1 cellular context compared by ENCODE assay signal in genomic region chr16:1991588-1992474, GRCh38.
TF ChIP-seq lines count a peak whose summit lies in the region.

No MANE protein-coding gene starts in this region.

TF ChIP-seq in K562, 482 proteins besides CTCF, POLR2A, EP300 and RAD21 (continued from another document and continues in another):
- no peak for TF ChIP-seq TSHZ1 (CRISPR knock-in tag; IDR thresholded peaks at IDR 0.05)
- 0 out of 2 replicates have a peak, but pooled peaks have one; percentile 26 for TF ChIP-seq ZNF12 (CRISPR knock-in tag; IDR thresholded peaks at IDR 0.05)
- TF ChIP-seq, protein P1, sequence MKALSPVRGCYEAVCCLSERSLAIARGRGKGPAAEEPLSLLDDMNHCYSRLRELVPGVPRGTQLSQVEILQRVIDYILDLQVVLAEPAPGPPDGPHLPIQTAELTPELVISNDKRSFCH (CRISPR knock-in tag; IDR thresholded peaks at IDR 0.05), result no peak
- TF ChIP-seq, protein P1 (tag; IDR thresholded peaks at IDR 0.05), result peak; percentile 86
- TF ChIP-seq ZNF146 (CRISPR knock-in tag; IDR thresholded peaks at IDR 0.05; ENCODE audit: unreplicated experiment), result no peak
- no peak for TF ChIP-seq NFIX (CRISPR knock-in tag; IDR thresholded peaks at IDR 0.05; ENCODE audit: low read depth)
- TF ChIP-seq SIRT6 (IDR thresholded peaks at IDR 0.05; ENCODE audit: low read depth, low read length), result no peak
- no peak for TF ChIP-seq TAF9B (IDR thresholded peaks at IDR 0.05; ENCODE audit: partially characterized antibody)
- TF ChIP-seq STAT5B (CRISPR knock-in tag; IDR thresholded peaks at IDR 0.05), result no peak
- TF ChIP-seq CREB3 (tag; conservative IDR thresholded peaks at IDR 0.05; ENCODE audit: low read depth), result 0 out of 2 replicates have a peak, but pooled peaks have one; percentile 26
- no peak for TF ChIP-seq ZNF197 (CRISPR knock-in tag; IDR thresholded peaks at IDR 0.05; ENCODE audit: low read depth)
- no peak for TF ChIP-seq TCF7L2 (IDR thresholded peaks at IDR 0.05; ENCODE audit: low read depth, low read length)
- no peak for TF ChIP-seq RUNX1 (IDR thresholded peaks at IDR 0.05; ENCODE audit: low read depth)
- no peak for TF ChIP-seq HDGF (IDR thresholded peaks at IDR 0.05)
- no peak for TF ChIP-seq TAL1 (IDR thresholded peaks at IDR 0.05)
- TF ChIP-seq RBM17 (IDR thresholded peaks at IDR 0.05; ENCODE audit: borderline replicate concordance, low read depth, low read length), result no peak
- no peak for TF ChIP-seq BRD4 (IDR thresholded peaks at IDR 0.05)
- no peak for TF ChIP-seq STAG1 (CRISPR knock-in tag; IDR thresholded peaks at IDR 0.05; ENCODE audit: borderline replicate concordance)
- no peak for TF ChIP-seq ARID3B (CRISPR knock-in tag; IDR thresholded peaks at IDR 0.05; ENCODE audit: borderline replicate concordance)
- TF ChIP-seq SETDB1 (IDR thresholded peaks at IDR 0.05; ENCODE audit: low read length), result no peak
- no peak for TF ChIP-seq MYC (IDR thresholded peaks at IDR 0.05; ENCODE audit: low read depth, low read length)
- TF ChIP-seq MYC (CRISPR knock-in tag; IDR thresholded peaks at IDR 0.05; ENCODE audit: borderline replicate concordance, low read depth), result no peak
- 0 out of 2 replicates have a peak, but pooled peaks have one; percentile 8 for TF ChIP-seq NFIC (IDR thresholded peaks at IDR 0.05)
- TF ChIP-seq ZNF584 (CRISPR knock-in tag; IDR thresholded peaks at IDR 0.05; ENCODE audit: low read depth), result no peak
- no peak for TF ChIP-seq NR0B1 (IDR thresholded peaks at IDR 0.05; ENCODE audit: partially characterized antibody)
- no peak for TF ChIP-seq ZNF609 (CRISPR knock-in tag; IDR thresholded peaks at IDR 0.05; ENCODE audit: borderline replicate concordance)
- no peak; the same call in 1 of the 2 replicates for TF ChIP-seq MTF1 (CRISPR knock-in tag; IDR thresholded peaks at IDR 0.05; ENCODE audit: borderline replicate concordance)
- TF ChIP-seq, protein P2, sequence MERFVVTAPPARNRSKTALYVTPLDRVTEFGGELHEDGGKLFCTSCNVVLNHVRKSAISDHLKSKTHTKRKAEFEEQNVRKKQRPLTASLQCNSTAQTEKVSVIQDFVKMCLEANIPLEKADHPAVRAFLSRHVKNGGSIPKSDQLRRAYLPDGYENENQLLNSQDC (CRISPR knock-in tag; IDR thresholded peaks at IDR 0.05), result no peak
- TF ChIP-seq, protein P3, sequence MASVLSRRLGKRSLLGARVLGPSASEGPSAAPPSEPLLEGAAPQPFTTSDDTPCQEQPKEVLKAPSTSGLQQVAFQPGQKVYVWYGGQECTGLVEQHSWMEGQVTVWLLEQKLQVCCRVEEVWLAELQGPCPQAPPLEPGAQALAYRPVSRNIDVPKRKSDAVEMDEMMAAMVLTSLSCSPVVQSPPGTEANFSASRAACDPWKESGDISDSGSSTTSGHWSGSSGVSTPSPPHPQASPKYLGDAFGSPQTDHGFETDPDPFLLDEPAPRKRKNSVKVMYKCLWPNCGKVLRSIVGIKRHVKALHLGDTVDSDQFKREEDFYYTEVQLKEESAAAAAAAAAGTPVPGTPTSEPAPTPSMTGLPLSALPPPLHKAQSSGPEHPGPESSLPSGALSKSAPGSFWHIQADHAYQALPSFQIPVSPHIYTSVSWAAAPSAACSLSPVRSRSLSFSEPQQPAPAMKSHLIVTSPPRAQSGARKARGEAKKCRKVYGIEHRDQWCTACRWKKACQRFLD (CRISPR knock-in tag; IDR thresholded peaks at IDR 0.05), result 0 out of 2 replicates have a peak, but pooled peaks have one; percentile 12
- TF ChIP-seq, protein P4, sequence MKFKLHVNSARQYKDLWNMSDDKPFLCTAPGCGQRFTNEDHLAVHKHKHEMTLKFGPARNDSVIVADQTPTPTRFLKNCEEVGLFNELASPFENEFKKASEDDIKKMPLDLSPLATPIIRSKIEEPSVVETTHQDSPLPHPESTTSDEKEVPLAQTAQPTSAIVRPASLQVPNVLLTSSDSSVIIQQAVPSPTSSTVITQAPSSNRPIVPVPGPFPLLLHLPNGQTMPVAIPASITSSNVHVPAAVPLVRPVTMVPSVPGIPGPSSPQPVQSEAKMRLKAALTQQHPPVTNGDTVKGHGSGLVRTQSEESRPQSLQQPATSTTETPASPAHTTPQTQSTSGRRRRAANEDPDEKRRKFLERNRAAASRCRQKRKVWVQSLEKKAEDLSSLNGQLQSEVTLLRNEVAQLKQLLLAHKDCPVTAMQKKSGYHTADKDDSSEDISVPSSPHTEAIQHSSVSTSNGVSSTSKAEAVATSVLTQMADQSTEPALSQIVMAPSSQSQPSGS (CRISPR knock-in tag; IDR thresholded peaks at IDR 0.05), result no peak
- TF ChIP-seq MAFG (tag; conservative IDR thresholded peaks at IDR 0.05), result no peak
- TF ChIP-seq, protein P5, sequence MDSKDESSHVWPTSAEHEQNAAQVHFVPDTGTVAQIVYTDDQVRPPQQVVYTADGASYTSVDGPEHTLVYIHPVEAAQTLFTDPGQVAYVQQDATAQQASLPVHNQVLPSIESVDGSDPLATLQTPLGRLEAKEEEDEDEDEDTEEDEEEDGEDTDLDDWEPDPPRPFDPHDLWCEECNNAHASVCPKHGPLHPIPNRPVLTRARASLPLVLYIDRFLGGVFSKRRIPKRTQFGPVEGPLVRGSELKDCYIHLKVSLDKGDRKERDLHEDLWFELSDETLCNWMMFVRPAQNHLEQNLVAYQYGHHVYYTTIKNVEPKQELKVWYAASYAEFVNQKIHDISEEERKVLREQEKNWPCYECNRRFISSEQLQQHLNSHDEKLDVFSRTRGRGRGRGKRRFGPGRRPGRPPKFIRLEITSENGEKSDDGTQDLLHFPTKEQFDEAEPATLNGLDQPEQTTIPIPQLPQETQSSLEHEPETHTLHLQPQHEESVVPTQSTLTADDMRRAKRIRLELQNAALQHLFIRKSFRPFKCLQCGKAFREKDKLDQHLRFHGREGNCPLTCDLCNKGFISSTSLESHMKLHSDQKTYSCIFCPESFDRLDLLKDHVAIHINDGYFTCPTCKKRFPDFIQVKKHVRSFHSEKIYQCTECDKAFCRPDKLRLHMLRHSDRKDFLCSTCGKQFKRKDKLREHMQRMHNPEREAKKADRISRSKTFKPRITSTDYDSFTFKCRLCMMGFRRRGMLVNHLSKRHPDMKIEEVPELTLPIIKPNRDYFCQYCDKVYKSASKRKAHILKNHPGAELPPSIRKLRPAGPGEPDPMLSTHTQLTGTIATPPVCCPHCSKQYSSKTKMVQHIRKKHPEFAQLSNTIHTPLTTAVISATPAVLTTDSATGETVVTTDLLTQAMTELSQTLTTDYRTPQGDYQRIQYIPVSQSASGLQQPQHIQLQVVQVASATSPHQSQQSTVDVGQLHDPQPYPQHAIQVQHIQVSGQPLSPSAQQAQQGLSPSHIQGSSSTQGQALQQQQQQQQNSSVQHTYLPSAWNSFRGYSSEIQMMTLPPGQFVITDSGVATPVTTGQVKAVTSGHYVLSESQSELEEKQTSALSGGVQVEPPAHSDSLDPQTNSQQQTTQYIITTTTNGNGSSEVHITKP (IDR thresholded peaks at IDR 0.05; ENCODE audit: partially characterized antibody), result no peak
- TF ChIP-seq, protein P6, sequence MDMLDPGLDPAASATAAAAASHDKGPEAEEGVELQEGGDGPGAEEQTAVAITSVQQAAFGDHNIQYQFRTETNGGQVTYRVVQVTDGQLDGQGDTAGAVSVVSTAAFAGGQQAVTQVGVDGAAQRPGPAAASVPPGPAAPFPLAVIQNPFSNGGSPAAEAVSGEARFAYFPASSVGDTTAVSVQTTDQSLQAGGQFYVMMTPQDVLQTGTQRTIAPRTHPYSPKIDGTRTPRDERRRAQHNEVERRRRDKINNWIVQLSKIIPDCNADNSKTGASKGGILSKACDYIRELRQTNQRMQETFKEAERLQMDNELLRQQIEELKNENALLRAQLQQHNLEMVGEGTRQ (CRISPR knock-in tag; IDR thresholded peaks at IDR 0.05), result no peak
- no peak for TF ChIP-seq KAT2B (IDR thresholded peaks at IDR 0.05; ENCODE audit: low read depth, low read length)
- TF ChIP-seq HNRNPH1 (optimal IDR thresholded peaks at IDR 0.05; ENCODE audit: low read depth, low read length), result no peak
- TF ChIP-seq CREB5 (CRISPR knock-in tag; IDR thresholded peaks at IDR 0.05), result no peak
